In genomic region chr11:47593934-47594855, GRCh38 we compare ENCODE assay signal across 10 cellular contexts. TPM values are rescaled to one million over a fixed set of nuclear protein-coding genes. Genes with fewer than 3 reads are reported as not detected.
DNase-seq lines count a peak whose midpoint lies in the region; FAIRE-seq and TF ChIP-seq lines count a peak whose summit lies in the region.
"Had no signal": no experiment of that assay in that cellular context is flagged by ENCODE, and none has a peak within 500 bp of the region (broad histone marks: within the 10 kb centered on the region; RNA-seq: fewer than 3 reads in every experiment).

C1QTNF4 (minus strand) TSS chr11:47594411; CDS start chr11:47590810, 3,601 bp downstream.

- FAIRE-seq in GM12891 (lab: Jason Lieb, UNC), result no peak

- H3K4me3 ChIP-seq in BE2C (ENCODE audit: low read depth, low read length) (peak within 1 kb of the TSS; percentile 23), neuron (ENCODE audit: low read length) (peak within 1 kb of the TSS; percentile 45)
- H3K4me3 ChIP-seq: right lobe of liver had no signal

- H3K9me3 ChIP-seq in BE2C (no peaks in the 10 kb centered on the region), neuron (ENCODE audit: low read length) (no peaks in the 10 kb centered on the region)
- H3K9me3 ChIP-seq: right lobe of liver had no signal

- H3K27me3 Mint-ChIP-seq in endothelial cell (ENCODE audit: unreplicated experiment), result peaks cover 18% of the 10 kb centered on the region

- no peaks in the 10 kb centered on the region for H3K36me3 ChIP-seq in BE2C
- H3K36me3 ChIP-seq in neuron (ENCODE audit: insufficient read depth, low read length), result no peaks in the 10 kb centered on the region
- H3K36me3 ChIP-seq: right lobe of liver had no signal

- peak within 1 kb of the TSS; percentile 88 for H3K4me3 Mint-ChIP-seq in endothelial cell (ENCODE audit: unreplicated experiment)

- H3K27me3 ChIP-seq in BE2C (peaks cover 8% of the 10 kb centered on the region), neuron (ENCODE audit: insufficient read depth, low read length) (no peaks in the 10 kb centered on the region)

- TF ChIP-seq CTCF in BE2C (IDR thresholded peaks at IDR 0.05; ENCODE audit: low read depth, low read length) (no peak), endothelial cell (IDR thresholded peaks at IDR 0.05; ENCODE audit: unreplicated experiment) (no peak), GM10266 (IDR thresholded peaks at IDR 0.05; ENCODE audit: control insufficient read depth, insufficient read depth, low read depth, missing control alignments) (no peak)

- DNase-seq in BE2C (no peak), NCI-H69 (lab: John Stamatoyannopoulos, UW) (peak; percentile 46), endothelial cell (ENCODE audit: low spot score) (peak; percentile 34), NCI-H2081 treated with DMSO at 0.1 percent for 48 hours (lab: John Stamatoyannopoulos, UW) (no peak), GM12891 (ENCODE audit: insufficient read length, low spot score) (no peak), GM10266 (ENCODE audit: extremely low spot score) (no peak)
- DNase-seq in stimulated activated CD8-positive, alpha-beta memory T cell treated with anti-CD3 and anti-CD28 coated beads, Interleukin-4, amount 100 ng/mL, for 48 hours, result no peak
- DNase-seq: NK-92 treated with Interleukin-12 subunit alpha and Interleukin-12 subunit beta, amount 100 ng/mL, for 24 hours; right lobe of liver had no signal

- no peaks in the 10 kb centered on the region for H3K9me3 Mint-ChIP-seq in endothelial cell (ENCODE audit: unreplicated experiment)

- H3K36me3 Mint-ChIP-seq in endothelial cell (ENCODE audit: low read depth, unreplicated experiment), result peaks cover 6% of the 10 kb centered on the region

- peak within 1 kb of the TSS; percentile 65 for H3K27ac Mint-ChIP-seq in endothelial cell (ENCODE audit: unreplicated experiment)

- H3K4me1 Mint-ChIP-seq in endothelial cell (ENCODE audit: unreplicated experiment), result peaks cover 35% of the 10 kb centered on the region

- H3K4me1 ChIP-seq in BE2C (no peaks in the 10 kb centered on the region), neuron (ENCODE audit: insufficient read depth, low read length) (peaks cover 23% of the 10 kb centered on the region)

- H2AFZ ChIP-seq in neuron (ENCODE audit: low read depth, low read length), result peak within 1 kb of the TSS; percentile 97

- TF ChIP-seq POLR2A in GM12891 (IDR thresholded peaks at IDR 0.05; ENCODE audit: low read depth, low read length), result no peak

TF ChIP-seq in GM12891, 5 proteins besides CTCF, POLR2A, EP300 and RAD21:
- TF ChIP-seq TAF1 (IDR thresholded peaks at IDR 0.05; ENCODE audit: low read depth, low read length) (no peak), POU2F2 (IDR thresholded peaks at IDR 0.05; ENCODE audit: low read depth, low read length) (no peak), PAX5 (IDR thresholded peaks at IDR 0.05; ENCODE audit: insufficient read depth, low read length, severe bottlenecking) (no peak), SPI1 (IDR thresholded peaks at IDR 0.05; ENCODE audit: low read depth, low read length) (no peak), POLR2AphosphoS5 (IDR thresholded peaks at IDR 0.05; ENCODE audit: low read depth, low read length) (no peak)

RNA-seq across cellular contexts. Expression of gene C1QTNF4, which starts in this region (rescaled TPM):
- 1.7 TPM for polyA plus RNA-seq in BE2C (2012; ENCODE audit: insufficient read depth, insufficient read length, low read depth)
- total RNA-seq in endothelial cell (ENCODE audit: unreplicated experiment), result 50.4 TPM
- polyA plus RNA-seq in GM12891 (2012; ENCODE audit: low read depth, missing spikeins), result not detected

Comparison
In these comparisons a context has a peak if more than half of its experiments do, and no peak if none do; other contexts are left out.
1. DNase-seq: peak in NCI-H69 (single experiment) and endothelial cell (single experiment); none in BE2C (single experiment), NCI-H2081 treated with DMSO at 0.1 percent for 48 hours (single experiment), GM12891 (single experiment), GM10266 (single experiment) and stimulated activated CD8-positive, alpha-beta memory T cell treated with anti-CD3 and anti-CD28 coated beads, Interleukin-4, amount 100 ng/mL, for 48 hours (single experiment).